Comparison of ENCODE assay signal across 29 cellular contexts in genomic region chr4:129062580-129062979, GRCh38.
"Had no signal": no experiment of that assay in that cellular context is flagged by ENCODE, and none has a peak within 500 bp of the region (broad histone marks: within the 10 kb centered on the region; RNA-seq: fewer than 3 reads in every experiment).

No MANE protein-coding gene starts in this region.

- ATAC-seq: effector memory CD8-positive, alpha-beta T cell; esophagus mucosa; foreskin keratinocyte; gastrocnemius medialis; gastroesophageal sphincter; heart left ventricle; heart right ventricle had no signal

- H2AFZ ChIP-seq: hepatocyte had no signal

- H3K27ac ChIP-seq: colonic mucosa, dorsolateral prefrontal cortex, epithelial cell of prostate, esophagus muscularis mucosa, esophagus squamous epithelium, foreskin keratinocyte, gastrocnemius medialis, gastroesophageal sphincter, heart left ventricle, heart right ventricle, hepatocyte had no signal

- H3K4me1 Mint-ChIP-seq: endodermal cell had no signal

- H3K27ac Mint-ChIP-seq: dendritic cell treated with granulocyte-macrophage colony-stimulating factor and Interleukin-4, amounts not matched to agents 40 ng/mL and 50 ng/mL, for 4 days; effector memory CD8-positive, alpha-beta T cell; endodermal cell had no signal

- FAIRE-seq: colon, endometrium, endothelial cell of umbilical vein, frontal cortex had no signal

- H3K4me1 ChIP-seq: colonic mucosa, esophagus muscularis mucosa, esophagus squamous epithelium, foreskin keratinocyte, gastrocnemius medialis, gastroesophageal sphincter, heart left ventricle, heart right ventricle had no signal

- H3K4me2 ChIP-seq: hepatocyte had no signal

- DNase-seq: colonic mucosa; cortex of kidney; dermis blood vessel endothelial cell; dorsolateral prefrontal cortex; effector CD4-positive, alpha-beta T cell; effector CD8-positive, alpha-beta T cell; effector memory CD4-positive, alpha-beta T cell; effector memory CD8-positive, alpha-beta T cell; endodermal cell; erythroblast; esophagus squamous epithelium; foreskin fibroblast; foreskin keratinocyte; foreskin melanocyte; gastrocnemius medialis; glutamatergic neuron; head of caudate nucleus; heart left ventricle; heart right ventricle had no signal

- H3K36me3 ChIP-seq: colonic mucosa had no signal

- H3K9me3 ChIP-seq: colonic mucosa had no signal

- H3K27me3 Mint-ChIP-seq: dendritic cell treated with granulocyte-macrophage colony-stimulating factor and Interleukin-4, amounts not matched to agents 40 ng/mL and 50 ng/mL, for 4 days; effector memory CD8-positive, alpha-beta T cell had no signal

- H3K4me3 Mint-ChIP-seq: dendritic cell treated with granulocyte-macrophage colony-stimulating factor and Interleukin-4, amounts not matched to agents 40 ng/mL and 50 ng/mL, for 4 days; effector memory CD8-positive, alpha-beta T cell; endodermal cell had no signal

- H3K27me3 ChIP-seq: colonic mucosa, dorsolateral prefrontal cortex, esophagus muscularis mucosa, esophagus squamous epithelium, foreskin keratinocyte, gastrocnemius medialis, gastroesophageal sphincter, heart left ventricle, heart right ventricle, hepatocyte had no signal

- H3K79me2 ChIP-seq: hepatocyte had no signal

- H3K4me3 ChIP-seq: colonic mucosa, dorsolateral prefrontal cortex, esophagus muscularis mucosa, esophagus squamous epithelium, gastroesophageal sphincter, heart left ventricle, heart right ventricle, hepatocyte had no signal
